ENCODE assay signal across 9 cellular contexts in genomic region chr5:103475629-103476240, GRCh38.
DNase-seq lines count a peak whose midpoint lies in the region; ATAC-seq and TF ChIP-seq lines count a peak whose summit lies in the region.
"Had no signal": no experiment of that assay in that cellular context is flagged by ENCODE, and none has a peak within 500 bp of the region (broad histone marks: within the 10 kb centered on the region; RNA-seq: fewer than 3 reads in every experiment).

No MANE protein-coding gene starts in this region.

- peaks cover 11% of the 10 kb centered on the region for H3K27me3 Mint-ChIP-seq in CD8-positive, alpha-beta T cell (ENCODE audit: low read depth)
- H3K27me3 Mint-ChIP-seq: IgD-negative memory B cell had no signal

- no peak for DNase-seq in CD8-positive, alpha-beta T cell
- DNase-seq in NCI-H1048 (lab: John Stamatoyannopoulos, UW) (peak; percentile 11), adrenal gland (no peak), iPS-NIHi7 (ENCODE audit: extremely low spot score) (peak; percentile 38), thyroid gland (no peak), activated gamma-delta T cell (lab: John Stamatoyannopoulos, UW) (no peak)

- WGBS in adrenal gland, 4 donors = 30 to 36% (median 33%) methylated on average over 4 of the region's 4 CpGs
- 36 to 40% methylated on average over 4 of the region's 4 CpGs for WGBS in thyroid gland, 2 donors

- CTCF ChIA-PET in CD8-positive, alpha-beta T cell (lab: Charles Lee) = interaction anchor here (0.8 to 4.5 kb wide), 9 partner anchors 9 to 263 kb away, joined by 3 to 50 read pairs (median 4); no protein-coding TSS in a partner anchor

- TF ChIP-seq POLR2A in adrenal gland (IDR thresholded peaks at IDR 0.05) = no peak
- no peak for TF ChIP-seq POLR2A in thyroid gland (IDR thresholded peaks at IDR 0.05)

- H3K36me3 Mint-ChIP-seq in CD8-positive, alpha-beta T cell = no peaks in the 10 kb centered on the region
- H3K36me3 Mint-ChIP-seq: IgD-negative memory B cell had no signal

- H3K27ac ChIP-seq in CD8-positive, alpha-beta T cell (ENCODE audit: low read depth, low read length) = no peak overlapping the region
- H3K27ac ChIP-seq in adrenal gland = no peak overlapping the region
- no peak overlapping the region for H3K27ac ChIP-seq in thyroid gland

- no peaks in the 10 kb centered on the region for H3K4me1 Mint-ChIP-seq in CD8-positive, alpha-beta T cell (ENCODE audit: low read depth)
- H3K4me1 Mint-ChIP-seq: IgD-negative memory B cell had no signal

- intact Hi-C loops in CD8-positive, alpha-beta T cell (cut with DNase I, micrococcal nuclease) = loop anchor here (1.0 kb wide), 1 partner anchor 243 kb away; no protein-coding TSS in a partner anchor
- intact Hi-C loops in adrenal gland (cut with DNase I) = loop anchor here (5.0 to 10.0 kb wide), 2 partner anchors 221 to 243 kb away; partner anchors contain the start of gene MACIR (in 1 of the 2)
- intact Hi-C loops in thyroid gland (cut with DNase I) = loop anchor here (5.0 kb wide), 1 partner anchor 243 kb away; no protein-coding TSS in a partner anchor

- POLR2A ChIA-PET in CD8-positive, alpha-beta T cell (lab: Charles Lee) = interaction anchor here (0.6 kb wide), 1 partner anchor 243 kb away, joined by 3 read pairs; no protein-coding TSS in a partner anchor

- no peak overlapping the region for H3K4me3 Mint-ChIP-seq in CD8-positive, alpha-beta T cell
- H3K4me3 Mint-ChIP-seq: IgD-negative memory B cell had no signal

- no peak for ATAC-seq in CD8-positive, alpha-beta T cell
- ATAC-seq in GM19351 (IDR thresholded peaks at IDR 0.05; ENCODE audit: unreplicated experiment) (peak; percentile 63), HG02763 (IDR thresholded peaks at IDR 0.05; ENCODE audit: unreplicated experiment) (no peak)

- H3K27me3 ChIP-seq in CD8-positive, alpha-beta T cell (ENCODE audit: insufficient read depth, low read length) = no peaks in the 10 kb centered on the region
- H3K27me3 ChIP-seq in adrenal gland = no peaks in the 10 kb centered on the region
- H3K27me3 ChIP-seq in thyroid gland = no peaks in the 10 kb centered on the region

- H3K4me1 ChIP-seq in CD8-positive, alpha-beta T cell (ENCODE audit: insufficient read depth, low read length) = no peaks in the 10 kb centered on the region
- H3K4me1 ChIP-seq in adrenal gland (replicated peaks in 1 of 2) (peaks cover 0 to 20% of the 10 kb centered on the region in 2 donors), thyroid gland (no peaks in the 10 kb centered on the region)

- H3K36me3 ChIP-seq in CD8-positive, alpha-beta T cell (ENCODE audit: insufficient read depth, low read length) = no peaks in the 10 kb centered on the region
- H3K36me3 ChIP-seq in adrenal gland (replicated peaks in 1 of 2) (no peaks in the 10 kb centered on the region), thyroid gland (no peaks in the 10 kb centered on the region)

- no peaks in the 10 kb centered on the region for H3K9me3 ChIP-seq in CD8-positive, alpha-beta T cell (ENCODE audit: low read length)
- H3K9me3 ChIP-seq in adrenal gland (replicated peaks in 1 of 3) (no peaks in the 10 kb centered on the region), thyroid gland (no peaks in the 10 kb centered on the region)

- peak; percentile 57 for TF ChIP-seq CTCF in CD8-positive, alpha-beta T cell (IDR thresholded peaks at IDR 0.05)
- peak; percentile 62 to 86 (median 76) for TF ChIP-seq CTCF in adrenal gland (IDR thresholded peaks at IDR 0.05)
- peak; percentile 15 to 89 (median 60) for TF ChIP-seq CTCF in thyroid gland (IDR thresholded peaks at IDR 0.05)

- H3K27ac Mint-ChIP-seq in CD8-positive, alpha-beta T cell = no peak overlapping the region
- H3K27ac Mint-ChIP-seq: IgD-negative memory B cell had no signal

- no peaks in the 10 kb centered on the region for H3K9me3 Mint-ChIP-seq in CD8-positive, alpha-beta T cell
- H3K9me3 Mint-ChIP-seq: IgD-negative memory B cell had no signal

- no peak overlapping the region for H3K4me3 ChIP-seq in CD8-positive, alpha-beta T cell (ENCODE audit: low read depth, low read length)
- no peak overlapping the region for H3K4me3 ChIP-seq in adrenal gland
- H3K4me3 ChIP-seq in thyroid gland (replicated peaks in 1 of 3) = no peak overlapping the region

Comparison
In these comparisons a context has a peak if more than half of its experiments do, and no peak if none do; other contexts are left out.
1. DNase-seq: peak in NCI-H1048 (single experiment) and iPS-NIHi7 (single experiment); none in CD8-positive, alpha-beta T cell (0 of 7), adrenal gland (0 of 7), thyroid gland (0 of 2) and activated gamma-delta T cell (single experiment).
2. Peak in every context shown above with its lines, with median percentiles within 50 percentile points of each other: CTCF ChIP-seq.